ENCODE assay signal across 1 cellular context in the genomic region with DNA sequence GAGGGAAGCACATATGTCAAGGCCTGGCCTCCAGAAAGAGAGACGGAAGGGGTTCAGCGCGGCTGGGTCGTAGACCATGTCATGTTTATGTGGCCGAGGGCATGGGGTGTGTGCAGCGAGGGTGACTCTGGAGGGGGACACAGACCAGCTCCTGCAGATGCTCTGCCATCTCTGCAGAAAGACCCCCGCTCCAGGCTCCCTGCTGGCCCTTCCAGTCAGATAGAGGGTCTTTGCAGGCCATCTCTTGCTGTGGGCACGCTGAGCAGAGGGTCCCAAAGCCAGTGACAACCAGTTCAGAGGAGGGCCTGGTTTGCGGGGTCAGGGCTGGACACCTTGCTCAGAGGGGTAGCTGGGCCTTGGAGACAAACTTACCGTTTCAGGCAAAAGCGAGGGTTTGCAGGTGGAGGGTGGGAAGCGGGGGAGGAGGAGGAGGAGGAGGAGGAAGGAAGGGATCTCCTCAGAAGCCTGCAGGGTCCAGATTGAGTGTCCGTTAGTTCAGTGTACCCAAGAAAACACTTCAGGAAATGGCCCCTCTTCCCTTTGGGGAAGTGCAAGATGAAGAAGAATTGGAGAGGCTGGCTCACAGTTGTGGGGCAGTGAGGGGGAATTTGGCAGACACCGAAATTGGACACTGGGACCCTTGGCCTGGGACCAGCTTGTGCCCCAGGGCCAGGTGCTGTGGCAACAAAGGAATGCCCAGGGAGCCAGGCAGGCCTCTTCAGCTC.
TF ChIP-seq lines count a peak whose summit lies in the region.

No MANE protein-coding gene starts in this region.

TF ChIP-seq in HepG2, 621 proteins besides CTCF, POLR2A, EP300 and RAD21:
- TF ChIP-seq, protein P1, sequence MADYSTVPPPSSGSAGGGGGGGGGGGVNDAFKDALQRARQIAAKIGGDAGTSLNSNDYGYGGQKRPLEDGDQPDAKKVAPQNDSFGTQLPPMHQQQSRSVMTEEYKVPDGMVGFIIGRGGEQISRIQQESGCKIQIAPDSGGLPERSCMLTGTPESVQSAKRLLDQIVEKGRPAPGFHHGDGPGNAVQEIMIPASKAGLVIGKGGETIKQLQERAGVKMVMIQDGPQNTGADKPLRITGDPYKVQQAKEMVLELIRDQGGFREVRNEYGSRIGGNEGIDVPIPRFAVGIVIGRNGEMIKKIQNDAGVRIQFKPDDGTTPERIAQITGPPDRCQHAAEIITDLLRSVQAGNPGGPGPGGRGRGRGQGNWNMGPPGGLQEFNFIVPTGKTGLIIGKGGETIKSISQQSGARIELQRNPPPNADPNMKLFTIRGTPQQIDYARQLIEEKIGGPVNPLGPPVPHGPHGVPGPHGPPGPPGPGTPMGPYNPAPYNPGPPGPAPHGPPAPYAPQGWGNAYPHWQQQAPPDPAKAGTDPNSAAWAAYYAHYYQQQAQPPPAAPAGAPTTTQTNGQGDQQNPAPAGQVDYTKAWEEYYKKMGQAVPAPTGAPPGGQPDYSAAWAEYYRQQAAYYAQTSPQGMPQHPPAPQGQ (CRISPR knock-in tag; IDR thresholded peaks at IDR 0.05; ENCODE audit: borderline replicate concordance): no peak
- TF ChIP-seq, protein P2, sequence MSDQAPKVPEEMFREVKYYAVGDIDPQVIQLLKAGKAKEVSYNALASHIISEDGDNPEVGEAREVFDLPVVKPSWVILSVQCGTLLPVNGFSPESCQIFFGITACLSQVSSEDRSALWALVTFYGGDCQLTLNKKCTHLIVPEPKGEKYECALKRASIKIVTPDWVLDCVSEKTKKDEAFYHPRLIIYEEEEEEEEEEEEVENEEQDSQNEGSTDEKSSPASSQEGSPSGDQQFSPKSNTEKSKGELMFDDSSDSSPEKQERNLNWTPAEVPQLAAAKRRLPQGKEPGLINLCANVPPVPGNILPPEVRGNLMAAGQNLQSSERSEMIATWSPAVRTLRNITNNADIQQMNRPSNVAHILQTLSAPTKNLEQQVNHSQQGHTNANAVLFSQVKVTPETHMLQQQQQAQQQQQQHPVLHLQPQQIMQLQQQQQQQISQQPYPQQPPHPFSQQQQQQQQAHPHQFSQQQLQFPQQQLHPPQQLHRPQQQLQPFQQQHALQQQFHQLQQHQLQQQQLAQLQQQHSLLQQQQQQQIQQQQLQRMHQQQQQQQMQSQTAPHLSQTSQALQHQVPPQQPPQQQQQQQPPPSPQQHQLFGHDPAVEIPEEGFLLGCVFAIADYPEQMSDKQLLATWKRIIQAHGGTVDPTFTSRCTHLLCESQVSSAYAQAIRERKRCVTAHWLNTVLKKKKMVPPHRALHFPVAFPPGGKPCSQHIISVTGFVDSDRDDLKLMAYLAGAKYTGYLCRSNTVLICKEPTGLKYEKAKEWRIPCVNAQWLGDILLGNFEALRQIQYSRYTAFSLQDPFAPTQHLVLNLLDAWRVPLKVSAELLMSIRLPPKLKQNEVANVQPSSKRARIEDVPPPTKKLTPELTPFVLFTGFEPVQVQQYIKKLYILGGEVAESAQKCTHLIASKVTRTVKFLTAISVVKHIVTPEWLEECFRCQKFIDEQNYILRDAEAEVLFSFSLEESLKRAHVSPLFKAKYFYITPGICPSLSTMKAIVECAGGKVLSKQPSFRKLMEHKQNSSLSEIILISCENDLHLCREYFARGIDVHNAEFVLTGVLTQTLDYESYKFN (CRISPR knock-in tag; conservative IDR thresholded peaks at IDR 0.05): no peak
- TF ChIP-seq, protein P3, sequence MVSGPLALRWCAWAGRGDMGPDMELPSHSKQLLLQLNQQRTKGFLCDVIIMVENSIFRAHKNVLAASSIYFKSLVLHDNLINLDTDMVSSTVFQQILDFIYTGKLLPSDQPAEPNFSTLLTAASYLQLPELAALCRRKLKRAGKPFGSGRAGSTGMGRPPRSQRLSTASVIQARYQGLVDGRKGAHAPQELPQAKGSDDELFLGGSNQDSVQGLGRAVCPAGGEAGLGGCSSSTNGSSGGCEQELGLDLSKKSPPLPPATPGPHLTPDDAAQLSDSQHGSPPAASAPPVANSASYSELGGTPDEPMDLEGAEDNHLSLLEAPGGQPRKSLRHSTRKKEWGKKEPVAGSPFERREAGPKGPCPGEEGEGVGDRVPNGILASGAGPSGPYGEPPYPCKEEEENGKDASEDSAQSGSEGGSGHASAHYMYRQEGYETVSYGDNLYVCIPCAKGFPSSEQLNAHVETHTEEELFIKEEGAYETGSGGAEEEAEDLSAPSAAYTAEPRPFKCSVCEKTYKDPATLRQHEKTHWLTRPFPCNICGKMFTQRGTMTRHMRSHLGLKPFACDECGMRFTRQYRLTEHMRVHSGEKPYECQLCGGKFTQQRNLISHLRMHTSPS (CRISPR knock-in tag; IDR thresholded peaks at IDR 0.05; ENCODE audit: low read depth): 0 out of 2 replicates have a peak, but pooled peaks have one; percentile 23
- TF ChIP-seq, protein P4, sequence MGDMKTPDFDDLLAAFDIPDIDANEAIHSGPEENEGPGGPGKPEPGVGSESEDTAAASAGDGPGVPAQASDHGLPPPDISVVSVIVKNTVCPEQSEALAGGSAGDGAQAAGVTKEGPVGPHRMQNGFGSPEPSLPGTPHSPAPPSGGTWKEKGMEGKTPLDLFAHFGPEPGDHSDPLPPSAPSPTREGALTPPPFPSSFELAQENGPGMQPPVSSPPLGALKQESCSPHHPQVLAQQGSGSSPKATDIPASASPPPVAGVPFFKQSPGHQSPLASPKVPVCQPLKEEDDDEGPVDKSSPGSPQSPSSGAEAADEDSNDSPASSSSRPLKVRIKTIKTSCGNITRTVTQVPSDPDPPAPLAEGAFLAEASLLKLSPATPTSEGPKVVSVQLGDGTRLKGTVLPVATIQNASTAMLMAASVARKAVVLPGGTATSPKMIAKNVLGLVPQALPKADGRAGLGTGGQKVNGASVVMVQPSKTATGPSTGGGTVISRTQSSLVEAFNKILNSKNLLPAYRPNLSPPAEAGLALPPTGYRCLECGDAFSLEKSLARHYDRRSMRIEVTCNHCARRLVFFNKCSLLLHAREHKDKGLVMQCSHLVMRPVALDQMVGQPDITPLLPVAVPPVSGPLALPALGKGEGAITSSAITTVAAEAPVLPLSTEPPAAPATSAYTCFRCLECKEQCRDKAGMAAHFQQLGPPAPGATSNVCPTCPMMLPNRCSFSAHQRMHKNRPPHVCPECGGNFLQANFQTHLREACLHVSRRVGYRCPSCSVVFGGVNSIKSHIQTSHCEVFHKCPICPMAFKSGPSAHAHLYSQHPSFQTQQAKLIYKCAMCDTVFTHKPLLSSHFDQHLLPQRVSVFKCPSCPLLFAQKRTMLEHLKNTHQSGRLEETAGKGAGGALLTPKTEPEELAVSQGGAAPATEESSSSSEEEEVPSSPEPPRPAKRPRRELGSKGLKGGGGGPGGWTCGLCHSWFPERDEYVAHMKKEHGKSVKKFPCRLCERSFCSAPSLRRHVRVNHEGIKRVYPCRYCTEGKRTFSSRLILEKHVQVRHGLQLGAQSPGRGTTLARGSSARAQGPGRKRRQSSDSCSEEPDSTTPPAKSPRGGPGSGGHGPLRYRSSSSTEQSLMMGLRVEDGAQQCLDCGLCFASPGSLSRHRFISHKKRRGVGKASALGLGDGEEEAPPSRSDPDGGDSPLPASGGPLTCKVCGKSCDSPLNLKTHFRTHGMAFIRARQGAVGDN (CRISPR knock-in tag; IDR thresholded peaks at IDR 0.05): peak; percentile 26
- TF ChIP-seq MIER2 (CRISPR knock-in tag; IDR thresholded peaks at IDR 0.05): no peak
- TF ChIP-seq ELF4 (CRISPR knock-in tag; IDR thresholded peaks at IDR 0.05; ENCODE audit: borderline replicate concordance): no peak
- 0 out of 2 replicates have a peak, but pooled peaks have one; percentile 12 for TF ChIP-seq MTA1 (CRISPR knock-in tag; IDR thresholded peaks at IDR 0.05; ENCODE audit: borderline replicate concordance)
- 0 out of 2 replicates have a peak, but pooled peaks have one; percentile 14 for TF ChIP-seq SALL1 (CRISPR knock-in tag; IDR thresholded peaks at IDR 0.05)
